In the genomic region with DNA sequence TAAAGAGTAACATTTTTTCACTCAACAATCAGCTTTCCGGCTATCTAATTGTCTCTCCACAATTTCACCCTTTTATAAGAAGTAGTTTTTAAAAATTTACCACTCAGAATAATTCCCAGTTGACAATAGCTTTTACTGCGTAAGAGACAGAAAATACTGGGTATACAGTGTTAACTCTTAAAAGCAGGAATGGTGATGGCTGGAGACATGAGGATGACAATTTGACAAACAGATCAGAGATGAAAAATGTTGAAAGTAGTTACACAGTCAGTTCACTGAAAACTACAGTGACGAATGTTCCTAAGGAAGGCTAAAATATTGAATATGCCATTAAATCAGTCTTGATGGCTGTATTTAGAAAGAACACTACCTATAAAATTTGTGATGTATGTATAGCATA, we compare ENCODE assay signal across 25 cellular contexts.
"Had no signal": no experiment of that assay in that cellular context is flagged by ENCODE, and none has a peak within 500 bp of the region (broad histone marks: within the 10 kb centered on the region; RNA-seq: fewer than 3 reads in every experiment).

No MANE protein-coding gene starts in this region.

- H3K4me1 Mint-ChIP-seq: immature natural killer cell had no signal

- H3K79me2 ChIP-seq: hepatocyte had no signal

- H3K27ac ChIP-seq: colonic mucosa, epithelial cell of prostate, esophagus squamous epithelium, gastrocnemius medialis, heart left ventricle, hepatocyte, left lung, lower lobe of right lung had no signal

- H3K36me3 Mint-ChIP-seq: immature natural killer cell; naive thymus-derived CD4-positive, alpha-beta T cell had no signal

- ATAC-seq: effector memory CD8-positive, alpha-beta T cell; esophagus mucosa; gastrocnemius medialis; heart left ventricle; left lung; left ventricle myocardium superior; lower lobe of right lung; naive thymus-derived CD4-positive, alpha-beta T cell had no signal

- H3K4me3 ChIP-seq: colonic mucosa, esophagus squamous epithelium, gastrocnemius medialis, heart left ventricle, hepatocyte, left lung, lower lobe of right lung had no signal

- H3K4me2 ChIP-seq: hepatocyte had no signal

- DNase-seq: colonic mucosa; cortex of kidney; effector CD8-positive, alpha-beta T cell; effector memory CD8-positive, alpha-beta T cell; erythroblast; esophagus squamous epithelium; foreskin fibroblast; foreskin melanocyte; gastrocnemius medialis; heart left ventricle; hypothalamus; immature natural killer cell; islet precursor cell; kidney; kidney glomerular epithelial cell; left lung; left ventricle myocardium superior; lower lobe of right lung; mesenchymal stem cell; midbrain; naive thymus-derived CD4-positive, alpha-beta T cell had no signal

- H3K27me3 Mint-ChIP-seq: dendritic cell treated with granulocyte-macrophage colony-stimulating factor and Interleukin-4, amounts not matched to agents 40 ng/mL and 50 ng/mL, for 4 days; effector memory CD8-positive, alpha-beta T cell; naive thymus-derived CD4-positive, alpha-beta T cell had no signal

- H3K27me3 ChIP-seq: colonic mucosa, esophagus squamous epithelium, gastrocnemius medialis, heart left ventricle, hepatocyte, left lung had no signal

- H3K9me3 ChIP-seq: colonic mucosa, esophagus squamous epithelium, gastrocnemius medialis, heart left ventricle, left lung, lower lobe of right lung had no signal

- H3K9me3 Mint-ChIP-seq: dendritic cell treated with granulocyte-macrophage colony-stimulating factor and Interleukin-4, amounts not matched to agents 40 ng/mL and 50 ng/mL, for 4 days; effector memory CD8-positive, alpha-beta T cell; naive thymus-derived CD4-positive, alpha-beta T cell had no signal

- FAIRE-seq: kidney had no signal

- H3K27ac Mint-ChIP-seq: dendritic cell treated with granulocyte-macrophage colony-stimulating factor and Interleukin-4, amounts not matched to agents 40 ng/mL and 50 ng/mL, for 4 days; effector memory CD8-positive, alpha-beta T cell; immature natural killer cell; naive thymus-derived CD4-positive, alpha-beta T cell had no signal

- H3K4me1 ChIP-seq: colonic mucosa, esophagus squamous epithelium, gastrocnemius medialis, heart left ventricle, left lung, lower lobe of right lung had no signal

- H3K4me3 Mint-ChIP-seq: dendritic cell treated with granulocyte-macrophage colony-stimulating factor and Interleukin-4, amounts not matched to agents 40 ng/mL and 50 ng/mL, for 4 days; effector memory CD8-positive, alpha-beta T cell; immature natural killer cell; naive thymus-derived CD4-positive, alpha-beta T cell had no signal

- H2AFZ ChIP-seq: hepatocyte had no signal

- H3K36me3 ChIP-seq: colonic mucosa, esophagus squamous epithelium, gastrocnemius medialis, heart left ventricle, left lung, lower lobe of right lung had no signal
